Comparison of ENCODE assay signal across 8 cellular contexts in the genomic region with DNA sequence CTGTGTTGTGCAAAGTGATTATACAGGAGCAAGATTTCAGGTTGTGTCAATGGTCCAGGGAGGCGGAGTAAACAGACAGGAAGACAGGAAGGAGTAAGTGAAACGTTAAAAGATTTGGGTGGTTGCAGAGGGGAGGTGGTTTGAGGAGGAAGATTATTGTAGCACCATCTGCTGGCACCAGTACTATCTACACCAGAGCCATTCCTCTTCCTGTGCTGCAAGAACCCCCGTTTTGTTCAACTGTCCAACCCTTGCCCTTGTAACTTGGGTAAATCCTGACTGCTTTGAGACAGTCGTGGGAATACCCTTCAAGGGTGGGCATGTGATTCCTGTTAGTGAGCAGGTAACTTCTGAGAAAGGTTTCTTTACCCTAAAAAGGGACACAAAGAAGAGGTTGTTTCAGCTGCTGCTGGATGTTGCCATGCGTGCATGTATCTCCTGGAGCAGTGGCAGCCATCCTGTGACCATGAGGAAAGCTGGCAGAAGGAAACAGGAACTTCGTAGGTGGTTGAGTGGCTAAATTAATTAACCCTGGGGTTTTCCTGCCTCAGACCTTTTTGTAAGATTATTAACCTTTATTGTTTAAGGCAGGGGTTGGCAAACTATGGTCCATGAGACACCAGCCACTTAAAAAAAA.
DNase-seq lines count a peak whose midpoint lies in the region; ATAC-seq and TF ChIP-seq lines count a peak whose summit lies in the region.

No MANE protein-coding gene starts in this region.

- no peaks in the 10 kb centered on the region for H3K27me3 ChIP-seq in A673 (replicated peaks; ENCODE audit: insufficient read depth, low read depth, low read length, poor library complexity)

- peak; percentile 75 for DNase-seq in A673 (ENCODE audit: low spot score)
- peak; percentile 31 to 35 for DNase-seq in erythroblast (lab: John Stamatoyannopoulos, UW)
- peak; percentile 9 to 72 (median 30) for DNase-seq in stimulated activated naive CD4-positive, alpha-beta T cell (lab: John Stamatoyannopoulos, UW)
- no peak for DNase-seq in NCI-H2029 (lab: John Stamatoyannopoulos, UW)
- DNase-seq in C1 segment of cervical spinal cord (lab: John Stamatoyannopoulos, UW) = no peak

- POLR2A ChIA-PET in A673 (lab: Charles Lee; ENCODE audit: low non-redundant PET) = no interaction called here

- TF ChIP-seq POLR2A in erythroblast (IDR thresholded peaks at IDR 0.05; ENCODE audit: low read length) = no peak

- no peak overlapping the region for H3K27ac ChIP-seq in A673 (ENCODE audit: low read depth, low read length, poor library complexity, severe bottlenecking)
- no peak overlapping the region for H3K27ac ChIP-seq in VCaP

- H3K9me3 ChIP-seq in A673 (ENCODE audit: low read depth, low read length, poor library complexity, severe bottlenecking) = no peaks in the 10 kb centered on the region

- peaks cover 17% of the 10 kb centered on the region for H3K4me1 ChIP-seq in A673 (ENCODE audit: insufficient read depth, low read length, poor library complexity, severe bottlenecking)

- intact Hi-C loops in A673 (cut with micrococcal nuclease; ENCODE audit: unreplicated experiment) = loop anchor here (5.0 to 10.0 kb wide), 2 partner anchors 122 to 224 kb away; a partner anchor contains a TSS

- H3K4me3 ChIP-seq in A673 (ENCODE audit: low read depth, low read length, poor library complexity, severe bottlenecking) = no peak overlapping the region

- peak; percentile 56 for ATAC-seq in GM21619 (IDR thresholded peaks at IDR 0.05; ENCODE audit: unreplicated experiment)
- no peak for ATAC-seq in GM19328 (IDR thresholded peaks at IDR 0.05; ENCODE audit: unreplicated experiment)

- TF ChIP-seq CTCF in A673 (conservative IDR thresholded peaks at IDR 0.05; ENCODE audit: low read depth, low read length) = peak; percentile 67
- TF ChIP-seq CTCF in VCaP (conservative IDR thresholded peaks at IDR 0.05) = peak; percentile 46

- CTCF ChIA-PET in A673 (lab: Charles Lee) = no interaction called here

- no TSS peak for BruUV-seq in A673 (replicated peaks; lab: Mats Ljungman, UMichigan)

- no peaks in the 10 kb centered on the region for H3K36me3 ChIP-seq in A673 (ENCODE audit: insufficient read depth, low read length, poor library complexity, severe bottlenecking)

Comparison
In these comparisons a context has a peak if more than half of its experiments do, and no peak if none do; other contexts are left out.
1. DNase-seq: peak in A673 (single experiment), erythroblast (2 of 2) and stimulated activated naive CD4-positive, alpha-beta T cell (6 of 6); none in NCI-H2029 (single experiment) and C1 segment of cervical spinal cord (0 of 14).